In the genomic region with DNA sequence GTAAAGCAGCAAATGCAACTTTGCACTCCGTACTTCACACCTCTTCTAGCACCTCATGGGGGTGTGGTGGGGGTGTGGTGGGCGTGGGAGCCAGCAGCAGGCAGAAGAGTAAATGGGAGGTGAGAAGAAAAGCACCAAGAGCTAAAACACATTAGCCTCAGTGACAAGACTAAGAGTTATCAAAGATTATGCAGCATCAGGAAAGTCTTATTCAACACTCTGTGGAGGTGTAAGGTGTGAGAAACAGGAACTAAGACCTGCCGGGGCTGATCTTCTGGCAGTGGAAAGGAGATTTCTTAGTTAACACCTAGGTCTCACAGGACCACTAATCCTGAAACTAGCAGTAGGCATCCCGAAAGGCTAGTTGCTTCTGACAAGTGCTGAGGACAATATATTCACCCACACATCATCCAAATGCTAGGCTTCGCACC, we compare ENCODE assay signal across 11 cellular contexts. TPM values are rescaled to one million over a fixed set of nuclear protein-coding genes. Genes with fewer than 3 reads are reported as not detected.
A peak's percentile ranks its signal among the peaks of the same experiment; 100 is the strongest.
DNase-seq lines count a peak whose midpoint lies in the region; ATAC-seq and TF ChIP-seq lines count a peak whose summit lies in the region.
"Had no signal": no experiment of that assay in that cellular context is flagged by ENCODE, and none has a peak within 500 bp of the region (broad histone marks: within the 10 kb centered on the region; RNA-seq: fewer than 3 reads in every experiment).

No MANE protein-coding gene starts in this region.

- H3K36me3 Mint-ChIP-seq in activated T-cell treated with anti-CD3 and anti-CD28 coated beads, Interleukin-2, amount 50 U/mL, for 24 hours (ENCODE audit: low read depth), result no peaks in the 10 kb centered on the region
- H3K36me3 Mint-ChIP-seq: memory B cell had no signal

- peak; percentile 38 to 39 for DNase-seq in activated CD4-positive, alpha-beta T cell treated with anti-CD3 and anti-CD28 coated beads for 24 hours (ENCODE audit: low read depth in 2 of 2)
- no peak for DNase-seq in activated CD4-positive, alpha-beta T cell treated with anti-CD3 and anti-CD28 coated beads for 1 hour
- peak; percentile 69 for DNase-seq in activated T-cell treated with anti-CD3 and anti-CD28 coated beads, Interleukin-2, amount 50 U/mL, for 24 hours
- DNase-seq in stimulated activated CD8-positive, alpha-beta memory T cell treated with anti-CD3 and anti-CD28 coated beads, Interleukin-7, amount 100 ng/mL, for 48 hours (ENCODE audit: extremely low read depth in 1 of 2, low read depth in 1 of 2), result peak; percentile 40 to 58
- no peak for DNase-seq in body of pancreas
- DNase-seq in A172 (ENCODE audit: low spot score), result no peak
- DNase-seq in NCI-H510A treated with DMSO at 0.1 percent for 48 hours (lab: John Stamatoyannopoulos, UW), result no peak

- TF ChIP-seq CTCF in body of pancreas (IDR thresholded peaks at IDR 0.05), result no peak

- TF ChIP-seq POLR2A in body of pancreas (IDR thresholded peaks at IDR 0.05), result no peak

- no peaks in the 10 kb centered on the region for H3K9me3 ChIP-seq in body of pancreas
- H3K9me3 ChIP-seq: A549, SJSA1 had no signal

- intact Hi-C loops in body of pancreas (cut with DNase I), result no loop called here

- peaks cover 2% of the 10 kb centered on the region for H3K9me3 Mint-ChIP-seq in activated T-cell treated with anti-CD3 and anti-CD28 coated beads, Interleukin-2, amount 50 U/mL, for 24 hours

- H3K4me1 Mint-ChIP-seq in activated T-cell treated with anti-CD3 and anti-CD28 coated beads, Interleukin-2, amount 50 U/mL, for 24 hours (ENCODE audit: low read depth), result peaks cover 90% of the 10 kb centered on the region

- H3K36me3 ChIP-seq in body of pancreas (replicated peaks in 1 of 2; ENCODE audit: insufficient read depth in 1 of 2, low read depth in 2 of 2), result no peaks in the 10 kb centered on the region
- H3K36me3 ChIP-seq: SJSA1 had no signal

- peak overlapping the region; percentile 43 for H3K4me3 Mint-ChIP-seq in activated T-cell treated with anti-CD3 and anti-CD28 coated beads, Interleukin-2, amount 50 U/mL, for 24 hours
- H3K4me3 Mint-ChIP-seq: memory B cell had no signal

- H3K27me3 ChIP-seq in body of pancreas, result no peaks in the 10 kb centered on the region
- H3K27me3 ChIP-seq: SJSA1 had no signal

- ATAC-seq in HG02870 (IDR thresholded peaks at IDR 0.05; ENCODE audit: unreplicated experiment) (peak; percentile 85), body of pancreas (no peak)
- ATAC-seq: A549 had no signal

- H3K4me1 ChIP-seq in body of pancreas, result peaks cover 25% of the 10 kb centered on the region

- H3K27me3 Mint-ChIP-seq in activated T-cell treated with anti-CD3 and anti-CD28 coated beads, Interleukin-2, amount 50 U/mL, for 24 hours, result no peaks in the 10 kb centered on the region

- H3K4me3 ChIP-seq in body of pancreas, result no peak overlapping the region
- H3K4me3 ChIP-seq: A549, SJSA1 had no signal

- H3K27ac ChIP-seq in body of pancreas, result no peak overlapping the region
- H3K27ac ChIP-seq: A549, SJSA1 had no signal

- WGBS in body of pancreas, 2 donors, result 88 to 92% methylated on average over 5 of the region's 5 CpGs

- H3K27ac Mint-ChIP-seq in activated T-cell treated with anti-CD3 and anti-CD28 coated beads, Interleukin-2, amount 50 U/mL, for 24 hours, result peak overlapping the region; percentile 94
- H3K27ac Mint-ChIP-seq: memory B cell had no signal

RNA-seq across cellular contexts. Expression of a gene that starts 9.9 kb away (rescaled TPM):
- 10 to 100 TPM; 52.4 to 63.6 TPM for total RNA-seq in body of pancreas
- total RNA-seq in A172 (2014; rRNA removed; shearing (Covaris generic)), result 1.8 and 9.5 TPM in 2 replicates

Comparison
In these comparisons a context has a peak if more than half of its experiments do, and no peak if none do; other contexts are left out.
1. DNase-seq: peak in activated CD4-positive, alpha-beta T cell treated with anti-CD3 and anti-CD28 coated beads for 24 hours (2 of 2), activated T-cell treated with anti-CD3 and anti-CD28 coated beads, Interleukin-2, amount 50 U/mL, for 24 hours (single experiment) and stimulated activated CD8-positive, alpha-beta memory T cell treated with anti-CD3 and anti-CD28 coated beads, Interleukin-7, amount 100 ng/mL, for 48 hours (2 of 2); none in activated CD4-positive, alpha-beta T cell treated with anti-CD3 and anti-CD28 coated beads for 1 hour (single experiment), body of pancreas (0 of 4), A172 (single experiment) and NCI-H510A treated with DMSO at 0.1 percent for 48 hours (single experiment).